In genomic region chr15:85825118-85825517, GRCh38 we compare ENCODE assay signal across 15 cellular contexts.
"Had no signal": no experiment of that assay in that cellular context is flagged by ENCODE, and none has a peak within 500 bp of the region (broad histone marks: within the 10 kb centered on the region; RNA-seq: fewer than 3 reads in every experiment).

No MANE protein-coding gene starts in this region.

- H3K27ac ChIP-seq: esophagus squamous epithelium, gastroesophageal sphincter, pancreas, uterus had no signal

- ATAC-seq: gastroesophageal sphincter, pancreas, right cardiac atrium had no signal

- FAIRE-seq: colon, keratinocyte, pancreas had no signal

- DNase-seq: dermis blood vessel endothelial cell; esophagus squamous epithelium; foreskin fibroblast; immature natural killer cell; mammary epithelial cell; naive B cell; occipital lobe; pancreas; right cardiac atrium; stimulated activated CD4-positive, alpha-beta T cell treated with anti-CD3 and anti-CD28 coated beads, Interleukin-2, amount 100 ng/mL, for 48 hours; stimulated activated naive CD4-positive, alpha-beta T cell treated with Interleukin-2 at 50 U/mL for 16 hours; uterus had no signal
